Comparison of ENCODE assay signal across 9 cellular contexts in the genomic region with DNA sequence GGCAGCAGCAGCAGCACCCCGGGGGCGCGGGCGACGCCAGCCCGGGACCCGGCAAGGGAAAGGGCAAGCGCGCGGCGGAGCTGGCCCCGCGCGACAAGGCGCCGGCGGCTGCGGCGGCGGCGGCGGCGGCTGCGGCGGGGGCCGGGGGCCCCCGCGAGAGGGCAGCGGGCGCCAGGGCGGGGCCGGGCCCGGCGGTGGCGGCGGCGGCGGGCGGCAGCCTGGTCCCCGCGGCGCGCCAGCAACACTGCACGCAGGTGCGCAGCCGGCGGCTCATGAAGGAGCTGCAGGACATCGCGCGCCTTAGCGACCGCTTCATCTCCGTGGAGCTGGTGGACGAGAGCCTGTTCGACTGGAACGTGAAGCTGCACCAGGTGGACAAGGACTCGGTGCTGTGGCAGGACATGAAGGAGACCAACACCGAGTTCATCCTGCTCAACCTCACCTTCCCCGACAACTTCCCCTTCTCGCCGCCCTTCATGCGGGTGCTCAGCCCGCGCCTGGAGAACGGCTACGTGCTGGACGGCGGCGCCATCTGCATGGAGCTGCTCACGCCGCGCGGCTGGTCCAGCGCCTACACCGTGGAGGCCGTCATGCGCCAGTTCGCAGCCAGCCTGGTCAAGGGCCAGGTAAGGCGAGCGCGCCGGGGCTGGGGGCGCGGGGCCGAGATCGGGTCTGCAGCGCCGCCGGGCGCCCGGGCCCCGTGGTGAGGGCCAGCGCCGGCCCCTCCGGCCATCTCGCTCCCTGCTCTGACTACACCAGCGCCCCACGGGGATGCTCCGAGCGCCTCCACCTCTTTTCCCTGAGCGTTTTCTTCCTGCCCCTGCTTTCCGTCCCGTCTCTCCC. TPM values are rescaled to one million over a fixed set of nuclear protein-coding genes. Genes with fewer than 3 reads are reported as not detected.
DNase-seq lines count a peak whose midpoint lies in the region; ATAC-seq, FAIRE-seq and TF ChIP-seq lines count a peak whose summit lies in the region.
"Had no signal": no experiment of that assay in that cellular context is flagged by ENCODE, and none has a peak within 500 bp of the region (broad histone marks: within the 10 kb centered on the region; RNA-seq: fewer than 3 reads in every experiment).

A gene with protein sequence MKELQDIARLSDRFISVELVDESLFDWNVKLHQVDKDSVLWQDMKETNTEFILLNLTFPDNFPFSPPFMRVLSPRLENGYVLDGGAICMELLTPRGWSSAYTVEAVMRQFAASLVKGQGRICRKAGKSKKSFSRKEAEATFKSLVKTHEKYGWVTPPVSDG (plus strand): TSS at position 238 of the 843 bp plus-strand sequence. CDS start 35 bp downstream, at position 273.

- 0 out of 2 replicates have a peak, but pooled peaks have one; percentile 29 for TF ChIP-seq CTCF in PC-3 (conservative IDR thresholded peaks at IDR 0.05; ENCODE audit: low read depth, low read length)
- TF ChIP-seq CTCF in mucosa of descending colon (IDR thresholded peaks at IDR 0.05): no peak

- H3K36me3 Mint-ChIP-seq in effector memory CD8-positive, alpha-beta T cell (ENCODE audit: insufficient read depth): no peaks in the 10 kb centered on the region

- no peak within 1 kb of the TSS for H3K27ac Mint-ChIP-seq in effector memory CD8-positive, alpha-beta T cell

- DNase-seq in COLO668 (lab: John Stamatoyannopoulos, UW; ENCODE audit: unreplicated experiment) (peak; percentile 84), PC-3 (peak; percentile 66), mucosa of descending colon (peak in 1 of 3 donors; percentile 28), urothelium cell line (ENCODE audit: low spot score) (peak; percentile 64), NOMO-1 treated with DMSO at 0.1 percent for 48 hours (lab: John Stamatoyannopoulos, UW; ENCODE audit: unreplicated experiment) (no peak), LoVo (ENCODE audit: low spot score) (no peak)
- no peak for DNase-seq in effector memory CD8-positive, alpha-beta T cell

- H3K27me3 Mint-ChIP-seq in effector memory CD8-positive, alpha-beta T cell: peaks cover 41 to 44% of the 10 kb centered on the region in 2 donors

- no peaks in the 10 kb centered on the region for H3F3A ChIP-seq in PC-3 (ENCODE audit: low read length, unreplicated experiment)

- H3K9me3 ChIP-seq in PC-3 (ENCODE audit: low read length) (no peaks in the 10 kb centered on the region), mucosa of descending colon (no peaks in the 10 kb centered on the region)

- peaks cover 3 to 6% of the 10 kb centered on the region in 2 donors for H3K4me1 Mint-ChIP-seq in effector memory CD8-positive, alpha-beta T cell (ENCODE audit: low read depth in 2 of 2)

- ATAC-seq in GM21529 (IDR thresholded peaks at IDR 0.05; ENCODE audit: unreplicated experiment): peak; percentile 47
- peak; percentile 64 for ATAC-seq in PC-3
- no peak for ATAC-seq in effector memory CD8-positive, alpha-beta T cell (replicated peaks)
- ATAC-seq in mucosa of descending colon: peak; percentile 37

- H3K79me2 ChIP-seq in PC-3 (ENCODE audit: low read length): peaks cover 47% of the 10 kb centered on the region

- H3K4me2 ChIP-seq in PC-3 (ENCODE audit: low read length): peak within 1 kb of the TSS; percentile 86

- H3K4me3 Mint-ChIP-seq in effector memory CD8-positive, alpha-beta T cell: peak within 1 kb of the TSS; percentile 51 to 58

- H3K27me3 ChIP-seq in PC-3 (ENCODE audit: low read length): peaks cover 28% of the 10 kb centered on the region

- no peaks in the 10 kb centered on the region for H3K9me2 ChIP-seq in PC-3 (replicated peaks; ENCODE audit: low read length)

- no TSS peak for BruUV-seq in PC-3 (replicated peaks; lab: Mats Ljungman, UMichigan)

- peak within 1 kb of the TSS; percentile 72 for H3K4me3 ChIP-seq in PC-3 (ENCODE audit: low read length)
- H3K4me3 ChIP-seq in mucosa of descending colon: no peak within 1 kb of the TSS

- FAIRE-seq in urothelium cell line (lab: Jason Lieb, UNC): peak; percentile 35

- no peaks in the 10 kb centered on the region for H4K20me1 ChIP-seq in PC-3 (ENCODE audit: low read length)

- intact Hi-C loops in PC-3 (cut with micrococcal nuclease): no loop called here
- intact Hi-C loops in mucosa of descending colon (cut with DNase I, micrococcal nuclease): no loop called here

- H2AFZ ChIP-seq in PC-3 (ENCODE audit: low read length): peak within 1 kb of the TSS; percentile 85

- no peak within 1 kb of the TSS for H3K27ac ChIP-seq in PC-3 (ENCODE audit: low read length)

- no peaks in the 10 kb centered on the region for H3K9me3 Mint-ChIP-seq in effector memory CD8-positive, alpha-beta T cell

- CTCF ChIA-PET in PC-3 (lab: Charles Lee): no interaction called here

- H3K4me1 ChIP-seq in PC-3 (ENCODE audit: insufficient read depth, low read length) (peaks cover 20% of the 10 kb centered on the region; the same call in 1 of the 2 replicates), mucosa of descending colon (ENCODE audit: low read depth) (no peaks in the 10 kb centered on the region)

- H3K9ac ChIP-seq in PC-3 (ENCODE audit: low read length): peak within 1 kb of the TSS; percentile 1; the same call in 1 of the 2 replicates

- POLR2A ChIA-PET in PC-3 (lab: Charles Lee; ENCODE audit: unreplicated experiment): no interaction called here

- H3K36me3 ChIP-seq in PC-3 (ENCODE audit: low read depth, low read length) (no peaks in the 10 kb centered on the region), mucosa of descending colon (ENCODE audit: low read depth) (no peaks in the 10 kb centered on the region)

RNA-seq across cellular contexts. Expression of the gene that starts here (rescaled TPM):
- total RNA-seq in PC-3 (2014; rRNA removed) (7.4 and 8.8 TPM in 2 replicates), mucosa of descending colon (1 to 10 TPM in 1 of 3 donors, under 1 TPM in 2; 0.19 to 4.1 (median 0.26) TPM)
- total RNA-seq: epithelial cell of proximal tubule had no signal

Comparison
In these comparisons a context has a peak if more than half of its experiments do, and no peak if none do; other contexts are left out.
1. DNase-seq: peak in COLO668 (single experiment), PC-3 (single experiment) and urothelium cell line (single experiment); none in effector memory CD8-positive, alpha-beta T cell (0 of 3), NOMO-1 treated with DMSO at 0.1 percent for 48 hours (single experiment) and LoVo (single experiment).